Comparison of ENCODE assay signal across 12 cellular contexts in genomic region chr1:29974345-29974744, GRCh38.
A peak's percentile ranks its signal among the peaks of the same experiment; 100 is the strongest.
DNase-seq lines count a peak whose midpoint lies in the region; ATAC-seq and TF ChIP-seq lines count a peak whose summit lies in the region.
"Had no signal": no experiment of that assay in that cellular context is flagged by ENCODE, and none has a peak within 500 bp of the region (broad histone marks: within the 10 kb centered on the region; RNA-seq: fewer than 3 reads in every experiment).

No MANE protein-coding gene starts in this region.

- peaks cover 37% of the 10 kb centered on the region for H3K4me1 ChIP-seq in SJSA1 (replicated peaks)
- H3K4me1 ChIP-seq in transverse colon: no peaks in the 10 kb centered on the region

- TF ChIP-seq CTCF in fibroblast of the aortic adventitia (IDR thresholded peaks at IDR 0.05; ENCODE audit: insufficient read depth, low read length) (no peak), transverse colon (IDR thresholded peaks at IDR 0.05) (no peak)

- no peaks in the 10 kb centered on the region for H3K9me3 ChIP-seq in SJSA1 (replicated peaks)
- H3K9me3 ChIP-seq in transverse colon: no peaks in the 10 kb centered on the region

- no peak for TF ChIP-seq POLR2A in transverse colon (IDR thresholded peaks at IDR 0.05)

- H3K4me3 ChIP-seq in SJSA1 (no peak overlapping the region), fibroblast of the aortic adventitia (ENCODE audit: low read depth, low read length) (no peak overlapping the region), transverse colon (no peak overlapping the region)

- ATAC-seq in stimulated activated memory B cell treated with anti-CD40 and anti-IgM and Interleukin-4, amounts not matched to agents 10 μg/mL and 1 μg/mL and 100 μg/mL, for 72 hours: peak; percentile 24
- ATAC-seq in GM18867 (IDR thresholded peaks at IDR 0.05; ENCODE audit: unreplicated experiment) (no peak), GM18909 (IDR thresholded peaks at IDR 0.05; ENCODE audit: poor library complexity, unreplicated experiment) (no peak)

- DNase-seq in activated naive CD4-positive, alpha-beta T cell treated with anti-CD3 and anti-CD28 coated beads, Interleukin-2, amount 10 ng/mL, durations not matched to agents 7 days and 5 days: no peak
- DNase-seq in SJSA1 (ENCODE audit: low read depth in 1 of 2, low spot score in 2 of 2) (peak; percentile 82 to 92), fibroblast of the aortic adventitia (ENCODE audit: low read depth) (peak; percentile 77), transverse colon (no peak)
- DNase-seq: C1 segment of cervical spinal cord; effector CD4-positive, alpha-beta T cell; NCI-H774 had no signal

- no peaks in the 10 kb centered on the region for H3K36me3 Mint-ChIP-seq in activated naive CD4-positive, alpha-beta T cell treated with anti-CD3 and anti-CD28 coated beads, Interleukin-2, amount 50 U/mL, for 24 hours
- H3K36me3 Mint-ChIP-seq in activated naive CD4-positive, alpha-beta T cell treated with anti-CD3 and anti-CD28 coated beads, Interleukin-2, amount 10 ng/mL, durations not matched to agents 7 days and 5 days: no peaks in the 10 kb centered on the region
- no peaks in the 10 kb centered on the region for H3K36me3 Mint-ChIP-seq in stimulated activated memory B cell treated with anti-CD40 and anti-IgM and Interleukin-4, amounts not matched to agents 10 μg/mL and 1 μg/mL and 100 μg/mL, for 72 hours

- CTCF ChIA-PET in activated naive CD4-positive, alpha-beta T cell treated with anti-CD3 and anti-CD28 coated beads, Interleukin-2, amount 10 ng/mL, durations not matched to agents 7 days and 5 days (lab: Charles Lee): no interaction called here

- H3K9me3 Mint-ChIP-seq in activated naive CD4-positive, alpha-beta T cell treated with anti-CD3 and anti-CD28 coated beads, Interleukin-2, amount 50 U/mL, for 24 hours: peaks cover 7% of the 10 kb centered on the region
- peaks cover 2% of the 10 kb centered on the region for H3K9me3 Mint-ChIP-seq in activated naive CD4-positive, alpha-beta T cell treated with anti-CD3 and anti-CD28 coated beads, Interleukin-2, amount 10 ng/mL, durations not matched to agents 7 days and 5 days
- H3K9me3 Mint-ChIP-seq in stimulated activated memory B cell treated with anti-CD40 and anti-IgM and Interleukin-4, amounts not matched to agents 10 μg/mL and 1 μg/mL and 100 μg/mL, for 72 hours: peaks cover 5% of the 10 kb centered on the region

- H3K36me3 ChIP-seq in SJSA1 (no peaks in the 10 kb centered on the region), transverse colon (no peaks in the 10 kb centered on the region)

- no peak overlapping the region for H3K4me3 Mint-ChIP-seq in activated naive CD4-positive, alpha-beta T cell treated with anti-CD3 and anti-CD28 coated beads, Interleukin-2, amount 50 U/mL, for 24 hours
- no peak overlapping the region for H3K4me3 Mint-ChIP-seq in activated naive CD4-positive, alpha-beta T cell treated with anti-CD3 and anti-CD28 coated beads, Interleukin-2, amount 10 ng/mL, durations not matched to agents 7 days and 5 days
- H3K4me3 Mint-ChIP-seq in stimulated activated memory B cell treated with anti-CD40 and anti-IgM and Interleukin-4, amounts not matched to agents 10 μg/mL and 1 μg/mL and 100 μg/mL, for 72 hours: no peak overlapping the region
- H3K4me3 Mint-ChIP-seq: nephron progenitor cell had no signal

- intact Hi-C loops in transverse colon (cut with DNase I; ENCODE audit: low total_unique reads): no loop called here

- TF ChIP-seq EP300 in transverse colon (IDR thresholded peaks at IDR 0.05; ENCODE audit: low read depth): no peak

- in situ Hi-C loops in transverse colon (cut with MboI; ENCODE audit: low pct_ligation_motif_present in 1 of 4, low pct_unique_long_range_greater_than_20kb in 1 of 4, low sequenced_read_pairs in 3 of 4): no loop called here

- H3K27ac ChIP-seq in SJSA1: peak overlapping the region; percentile 97
- H3K27ac ChIP-seq in transverse colon: no peak overlapping the region

- H3K27me3 ChIP-seq in SJSA1 (replicated peaks): no peaks in the 10 kb centered on the region
- peaks cover 3% of the 10 kb centered on the region for H3K27me3 ChIP-seq in transverse colon

- peaks cover 8% of the 10 kb centered on the region for H3K4me1 Mint-ChIP-seq in activated naive CD4-positive, alpha-beta T cell treated with anti-CD3 and anti-CD28 coated beads, Interleukin-2, amount 50 U/mL, for 24 hours
- no peaks in the 10 kb centered on the region for H3K4me1 Mint-ChIP-seq in activated naive CD4-positive, alpha-beta T cell treated with anti-CD3 and anti-CD28 coated beads, Interleukin-2, amount 10 ng/mL, durations not matched to agents 7 days and 5 days
- no peaks in the 10 kb centered on the region for H3K4me1 Mint-ChIP-seq in stimulated activated memory B cell treated with anti-CD40 and anti-IgM and Interleukin-4, amounts not matched to agents 10 μg/mL and 1 μg/mL and 100 μg/mL, for 72 hours
- H3K4me1 Mint-ChIP-seq: nephron progenitor cell had no signal

- H3K27ac Mint-ChIP-seq in activated naive CD4-positive, alpha-beta T cell treated with anti-CD3 and anti-CD28 coated beads, Interleukin-2, amount 50 U/mL, for 24 hours: peak overlapping the region; percentile 38
- no peak overlapping the region for H3K27ac Mint-ChIP-seq in activated naive CD4-positive, alpha-beta T cell treated with anti-CD3 and anti-CD28 coated beads, Interleukin-2, amount 10 ng/mL, durations not matched to agents 7 days and 5 days
- H3K27ac Mint-ChIP-seq in stimulated activated memory B cell treated with anti-CD40 and anti-IgM and Interleukin-4, amounts not matched to agents 10 μg/mL and 1 μg/mL and 100 μg/mL, for 72 hours: no peak overlapping the region
- H3K27ac Mint-ChIP-seq: nephron progenitor cell had no signal

- 40% methylated on average over 1 of the region's 1 CpG; no CpG with 5 or more reads in 1 of the 2 donors for WGBS in transverse colon (ENCODE audit: low coverage in 1 of 2), 2 donors

- H3K27me3 Mint-ChIP-seq in activated naive CD4-positive, alpha-beta T cell treated with anti-CD3 and anti-CD28 coated beads, Interleukin-2, amount 50 U/mL, for 24 hours: peaks cover 9% of the 10 kb centered on the region
- no peaks in the 10 kb centered on the region for H3K27me3 Mint-ChIP-seq in activated naive CD4-positive, alpha-beta T cell treated with anti-CD3 and anti-CD28 coated beads, Interleukin-2, amount 10 ng/mL, durations not matched to agents 7 days and 5 days
- H3K27me3 Mint-ChIP-seq in stimulated activated memory B cell treated with anti-CD40 and anti-IgM and Interleukin-4, amounts not matched to agents 10 μg/mL and 1 μg/mL and 100 μg/mL, for 72 hours: peaks cover 16% of the 10 kb centered on the region

Comparison
In these comparisons a context has a peak if more than half of its experiments do, and no peak if none do; other contexts are left out.
1. DNase-seq: peak in SJSA1 (2 of 2) and fibroblast of the aortic adventitia (single experiment); none in activated naive CD4-positive, alpha-beta T cell treated with anti-CD3 and anti-CD28 coated beads, Interleukin-2, amount 10 ng/mL, durations not matched to agents 7 days and 5 days (single experiment) and transverse colon (single experiment).